Comparison of ENCODE assay signal across 8 cellular contexts in the genomic region with DNA sequence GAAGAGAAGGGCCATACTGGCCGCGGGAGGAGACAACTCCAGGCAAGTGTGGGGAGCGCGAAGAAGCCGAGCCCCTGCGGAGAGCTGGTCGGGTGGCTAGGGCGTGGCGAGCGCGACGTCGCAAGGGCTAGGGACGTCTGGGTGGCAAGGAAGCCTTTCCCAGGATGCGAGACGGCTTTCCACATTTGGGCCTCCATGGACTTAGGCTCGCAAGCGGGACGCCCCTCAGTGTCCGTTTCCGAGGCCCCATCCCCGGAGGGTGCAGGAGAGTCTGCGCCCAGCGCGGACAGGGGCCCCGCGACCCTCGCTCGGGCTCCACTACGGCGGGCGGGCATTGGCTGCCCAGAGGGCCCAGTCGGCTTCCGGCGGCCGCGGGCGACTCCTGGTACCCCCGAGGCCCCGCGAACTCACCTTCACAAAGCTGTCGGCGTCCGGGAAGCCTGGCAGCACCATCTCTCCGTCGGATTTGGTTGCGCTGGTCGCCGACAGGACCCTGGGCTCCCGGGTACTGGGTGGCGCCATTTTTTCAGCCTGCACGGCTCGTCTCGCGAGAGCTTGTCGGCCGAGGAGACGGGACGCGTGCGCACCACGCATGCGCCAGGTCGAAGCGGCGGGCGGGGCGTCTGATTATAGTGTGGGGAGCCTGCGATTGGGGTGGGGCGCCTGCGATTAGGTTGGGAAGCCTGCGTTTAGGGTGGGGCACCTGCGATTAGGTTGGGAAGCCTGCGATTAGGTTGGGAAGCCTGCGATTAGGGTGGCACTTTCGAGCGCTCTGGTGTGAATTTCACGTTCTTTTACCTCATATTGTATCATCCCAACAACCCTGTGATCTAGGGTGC. TPM values are rescaled to one million over a fixed set of nuclear protein-coding genes. Genes with fewer than 3 reads are reported as not detected.
DNase-seq lines count a peak whose midpoint lies in the region; ATAC-seq and TF ChIP-seq lines count a peak whose summit lies in the region.

A gene (minus strand): TSS at position 560 of the 839 bp plus-strand sequence. CDS start 38 bp downstream, at position 522.

- peak within 1 kb of the TSS; percentile 61 to 91 (median 88) for H3K27ac ChIP-seq in spleen

- no peaks in the 10 kb centered on the region for H3K27me3 ChIP-seq in spleen (replicated peaks in 1 of 7)

- peak; percentile 91 for ATAC-seq in GM18909 (IDR thresholded peaks at IDR 0.05; ENCODE audit: poor library complexity, unreplicated experiment)
- peak; percentile 85 for ATAC-seq in HG03196 (IDR thresholded peaks at IDR 0.05; ENCODE audit: unreplicated experiment)

- 0 to 1% (median 1%) methylated on average over 38 to 78 of the region's 78 CpGs for WGBS in spleen, 5 donors

- H3K36me3 ChIP-seq in spleen, result peaks cover 0 to 36% (median 31%) of the 10 kb centered on the region in 6 donors

- POLR2A ChIA-PET in AG04449 (lab: Yijun Ruan, JAX), result interaction anchor here (0.6 to 1.2 kb wide), 6 partner anchors 10 to 1148 kb away, joined by 3 to 6 read pairs (median 4); no protein-coding TSS in a partner anchor

- intact Hi-C loops in spleen (cut with DNase I; ENCODE audit: low total_unique reads), result no loop called here

- DNase-seq in AG04449 (ENCODE audit: low read depth, low spot score) (peak; percentile 9), NCI-H345 (lab: John Stamatoyannopoulos, UW) (peak; percentile 95), inferior parietal cortex (ENCODE audit: extremely low spot score) (peak; percentile 96), spleen (peak; percentile 98)
- DNase-seq in activated CD4-positive, CD25-positive, alpha-beta regulatory T cell treated with anti-CD3 and anti-CD28 coated beads, Interleukin-2, amount 50 U/mL, for 16 hours (ENCODE audit: low read depth, low spot score), result peak; percentile 93
- DNase-seq in central memory CD4-positive, alpha-beta T cell, result peak; percentile 92

- no peaks in the 10 kb centered on the region for H3K9me3 ChIP-seq in spleen

- peak within 1 kb of the TSS; percentile 98 for H3K4me3 ChIP-seq in AG04449 (ENCODE audit: low read depth, low read length)
- peak within 1 kb of the TSS; percentile 94 to 100 (median 98) for H3K4me3 ChIP-seq in spleen

- CTCF ChIA-PET in AG04449 (lab: Yijun Ruan, JAX), result interaction anchor here (1.1 to 1.9 kb wide), 3 partner anchors 13 to 545 kb away, joined by 4 to 12 read pairs (median 5); no protein-coding TSS in a partner anchor

- no peak for TF ChIP-seq POLR2A in spleen (IDR thresholded peaks at IDR 0.05)

- TF ChIP-seq CTCF in AG04449 (IDR thresholded peaks at IDR 0.05; ENCODE audit: insufficient read depth, low read length, missing control alignments), result no peak
- peak in 3 of 11 experiments; percentile 21 to 35 (median 29) for TF ChIP-seq CTCF in spleen (IDR thresholded peaks at IDR 0.05 in 8 of 11, conservative IDR thresholded peaks at IDR 0.05 in 3 of 11)

- H3K4me1 ChIP-seq in spleen, result peaks cover 5 to 38% (median 23%) of the 10 kb centered on the region in 6 donors

RNA-seq across cellular contexts. Expression of the gene that starts here (rescaled TPM):
- total RNA-seq in spleen, result 10 to 100 TPM; 48.2 to 66.3 (median 58.6) TPM
- 10 to 100 TPM; 27.5 to 49.6 (median 39.2) TPM for polyA plus RNA-seq in spleen

Comparison
In these comparisons a context has a peak if more than half of its experiments do, and no peak if none do; other contexts are left out.
1. Peak in every context shown above with its lines: DNase-seq, ATAC-seq, H3K4me3 ChIP-seq and H3K27ac ChIP-seq.
2. DNase-seq: peak in every context shown above with its lines; median percentile 98 in spleen; 96 in inferior parietal cortex; 95 in NCI-H345; 93 in activated CD4-positive, CD25-positive, alpha-beta regulatory T cell treated with anti-CD3 and anti-CD28 coated beads, Interleukin-2, amount 50 U/mL, for 16 hours; 92 in central memory CD4-positive, alpha-beta T cell; 9 in AG04449.